8 cellular contexts compared by ENCODE assay signal in the genomic region with DNA sequence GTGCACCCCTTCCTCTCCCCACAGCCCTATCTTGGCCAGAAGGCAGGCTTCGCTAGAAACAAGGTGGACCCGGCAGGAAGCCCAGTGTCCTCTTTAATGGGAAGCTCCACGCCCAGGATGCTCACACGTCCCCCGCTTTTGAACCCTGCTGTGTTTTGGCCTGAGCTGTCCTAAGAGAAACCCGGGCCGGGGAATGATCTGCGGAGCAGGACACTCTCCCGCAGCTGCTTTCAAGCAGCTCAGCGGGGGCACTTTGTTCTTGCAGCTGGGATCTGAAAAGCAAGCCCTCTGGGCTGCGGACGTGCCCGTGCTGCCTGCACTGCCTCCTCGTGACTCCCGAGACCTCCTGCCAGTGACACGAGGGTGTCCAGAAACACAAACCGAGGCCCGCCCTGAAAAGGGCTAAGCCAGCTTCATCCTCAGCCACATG. TPM values are rescaled to one million over a fixed set of nuclear protein-coding genes. Genes with fewer than 3 reads are reported as not detected.
DNase-seq lines count a peak whose midpoint lies in the region; ATAC-seq and TF ChIP-seq lines count a peak whose summit lies in the region.
"Had no signal": no experiment of that assay in that cellular context is flagged by ENCODE, and none has a peak within 500 bp of the region (broad histone marks: within the 10 kb centered on the region; RNA-seq: fewer than 3 reads in every experiment).

No MANE protein-coding gene starts in this region.

- peaks cover 8% of the 10 kb centered on the region for H3K4me1 ChIP-seq in iPS-15b (ENCODE audit: control insufficient read depth, insufficient read depth, low read length)
- H3K4me1 ChIP-seq in testis = peaks cover 23% of the 10 kb centered on the region

- WGBS in testis, 2 donors = 31 to 40% methylated on average over 6 to 18 of the region's 18 CpGs

- DNase-seq in NCI-H146 treated with DMSO at 0.1 percent for 48 hours (lab: John Stamatoyannopoulos, UW; ENCODE audit: unreplicated experiment) (peak; percentile 94), brain pericyte (ENCODE audit: low read depth, low spot score) (peak; percentile 87), testis (peak; percentile 73)
- DNase-seq in activated CD4-positive, alpha-beta T cell treated with anti-CD3 and anti-CD28 coated beads for 4 hours = no peak
- DNase-seq: DMS79 had no signal

- H3K36me3 ChIP-seq in iPS-15b (ENCODE audit: control insufficient read depth, insufficient read depth, low read length) (no peaks in the 10 kb centered on the region), testis (ENCODE audit: low read depth, missing control alignments) (no peaks in the 10 kb centered on the region)

- peak overlapping the region; percentile 55 to 62 for H3K27ac ChIP-seq in testis

- intact Hi-C loops in testis (cut with DNase I; ENCODE audit: low total_unique reads) = no loop called here

- no peaks in the 10 kb centered on the region for H3K9me3 ChIP-seq in iPS-15b (ENCODE audit: control insufficient read depth, insufficient read depth, low read length)
- no peaks in the 10 kb centered on the region for H3K9me3 ChIP-seq in testis

- no peak for TF ChIP-seq CTCF in testis (IDR thresholded peaks at IDR 0.05)

- H3K27me3 ChIP-seq in iPS-15b (ENCODE audit: control insufficient read depth, insufficient read depth, low read length) = no peaks in the 10 kb centered on the region
- no peaks in the 10 kb centered on the region for H3K27me3 ChIP-seq in testis

- no peak for TF ChIP-seq POLR2A in testis (IDR thresholded peaks at IDR 0.05)

- H3K4me3 ChIP-seq in iPS-15b (ENCODE audit: low read depth, low read length) = no peak overlapping the region
- no peak overlapping the region for H3K4me3 ChIP-seq in testis

- no peak for ATAC-seq in GM21526 (IDR thresholded peaks at IDR 0.05; ENCODE audit: low FRiP score, unreplicated experiment)
- no peak for ATAC-seq in GM18858 (IDR thresholded peaks at IDR 0.05; ENCODE audit: unreplicated experiment)

- peak overlapping the region; percentile 54 for H3K9ac ChIP-seq in iPS-15b (ENCODE audit: low read depth, low read length)

RNA-seq across cellular contexts. Expression of gene SCARB1, which starts 30.0 kb away (rescaled TPM):
- 10 to 100 TPM; 46.9 to 73.6 TPM for total RNA-seq in testis
- 116 TPM for polyA plus RNA-seq in testis (ENCODE audit: insufficient read depth, low read depth, low replicate concordance)

Comparison
In these comparisons a context has a peak if more than half of its experiments do, and no peak if none do; other contexts are left out.
1. DNase-seq: peak in NCI-H146 treated with DMSO at 0.1 percent for 48 hours (single experiment), brain pericyte (single experiment) and testis (single experiment); none in activated CD4-positive, alpha-beta T cell treated with anti-CD3 and anti-CD28 coated beads for 4 hours (0 of 2).